ENCODE assay signal across 14 cellular contexts in genomic region chr14:101408077-101408831, GRCh38.
DNase-seq lines count a peak whose midpoint lies in the region; ATAC-seq and TF ChIP-seq lines count a peak whose summit lies in the region.
"Had no signal": no experiment of that assay in that cellular context is flagged by ENCODE, and none has a peak within 500 bp of the region (broad histone marks: within the 10 kb centered on the region; RNA-seq: fewer than 3 reads in every experiment).

No MANE protein-coding gene starts in this region.

- H2AFZ ChIP-seq in osteoblast (ENCODE audit: low read length) = no peak overlapping the region

- H3K4me1 ChIP-seq in osteoblast (ENCODE audit: insufficient read depth, low read length) = peaks cover 31% of the 10 kb centered on the region
- H3K4me1 ChIP-seq: thyroid gland had no signal

- no peaks in the 10 kb centered on the region for H3K36me3 ChIP-seq in MG63
- H3K36me3 ChIP-seq in osteoblast (ENCODE audit: insufficient read depth, low read length) = no peaks in the 10 kb centered on the region
- H3K36me3 ChIP-seq: pancreas, thyroid gland had no signal

- intact Hi-C loops in dorsolateral prefrontal cortex (cut with DNase I) = no loop called here

- H3K4me2 ChIP-seq in osteoblast (ENCODE audit: insufficient read depth, low read length) = peak overlapping the region; percentile 17

- H3K27ac ChIP-seq in dorsolateral prefrontal cortex = peak overlapping the region in 38 of 59 donors; percentile 4 to 80 (median 57)
- H3K27ac ChIP-seq in osteoblast (ENCODE audit: low read depth, low read length) = peak overlapping the region; percentile 20
- H3K27ac ChIP-seq: epithelial cell of prostate, pancreas had no signal

- H3K9me3 ChIP-seq in MG63 (no peaks in the 10 kb centered on the region), osteoblast (ENCODE audit: low read depth, low read length) (no peaks in the 10 kb centered on the region)
- H3K9me3 ChIP-seq: pancreas, thyroid gland had no signal

- H3K79me2 ChIP-seq in osteoblast (ENCODE audit: insufficient read depth, low read length) = no peaks in the 10 kb centered on the region

- H3K4me3 ChIP-seq in AG10803 (ENCODE audit: low read length) (no peak overlapping the region), MG63 (no peak overlapping the region), dorsolateral prefrontal cortex (no peak overlapping the region), osteoblast (ENCODE audit: insufficient read depth, low read length) (no peak overlapping the region)
- H3K4me3 ChIP-seq: pancreas, thyroid gland had no signal

- DNase-seq in AG10803 (ENCODE audit: low read depth) (peak; percentile 68), MG63 (peak; percentile 47), dorsolateral prefrontal cortex (no peak), osteoblast (ENCODE audit: insufficient read length, low spot score, missing footprints) (peak; percentile 91), medulla oblongata (ENCODE audit: extremely low spot score) (no peak), HCEC 1CT (no peak)
- DNase-seq: activated CD4-positive, alpha-beta T cell treated with anti-CD3 and anti-CD28 coated beads for 36 hours; CD4-positive, CD25-positive, alpha-beta regulatory T cell; pancreas; stimulated activated CD4-positive, alpha-beta T cell treated with anti-CD3 and anti-CD28 coated beads, Interleukin-4, amount 100 ng/mL, for 4 hours; thyroid gland had no signal

- no peaks in the 10 kb centered on the region for H4K20me1 ChIP-seq in osteoblast (ENCODE audit: insufficient read depth, low read length)

- ATAC-seq in GM21737 (IDR thresholded peaks at IDR 0.05; ENCODE audit: unreplicated experiment) (no peak), GM18861 (IDR thresholded peaks at IDR 0.05; ENCODE audit: unreplicated experiment) (no peak)
- ATAC-seq: activated CD4-positive, alpha-beta T cell treated with anti-CD3 and anti-CD28 coated beads for 36 hours had no signal

- TF ChIP-seq CTCF in AG10803 (conservative IDR thresholded peaks at IDR 0.05; ENCODE audit: low read length) (no peak), dorsolateral prefrontal cortex (IDR thresholded peaks at IDR 0.05 in 54 of 56, conservative IDR thresholded peaks at IDR 0.05 in 2 of 56; ENCODE audit: low read depth in 1 of 56, partially characterized antibody in 56 of 56) (no peak), osteoblast (IDR thresholded peaks at IDR 0.05; ENCODE audit: extremely low read depth, low read depth, low read length) (no peak)

- H3K27me3 ChIP-seq in MG63 (no peaks in the 10 kb centered on the region), dorsolateral prefrontal cortex (peaks cover 0 to 14% (median 0%) of the 10 kb centered on the region in 45 donors), osteoblast (ENCODE audit: insufficient read depth, low read length) (peaks cover 10% of the 10 kb centered on the region)
- H3K27me3 ChIP-seq: pancreas, thyroid gland had no signal

Comparison
In these comparisons a context has a peak if more than half of its experiments do, and no peak if none do; other contexts are left out.
1. DNase-seq: peak in AG10803 (single experiment), MG63 (single experiment) and osteoblast (single experiment); none in dorsolateral prefrontal cortex (0 of 10), medulla oblongata (single experiment) and HCEC 1CT (single experiment).